In genomic region chr6:42140756-42141602, GRCh38 we compare ENCODE assay signal across 13 cellular contexts. TPM values are rescaled to one million over a fixed set of nuclear protein-coding genes. Genes with fewer than 3 reads are reported as not detected.
DNase-seq lines count a peak whose midpoint lies in the region; ATAC-seq and TF ChIP-seq lines count a peak whose summit lies in the region.
"Had no signal": no experiment of that assay in that cellular context is flagged by ENCODE, and none has a peak within 500 bp of the region (broad histone marks: within the 10 kb centered on the region; RNA-seq: fewer than 3 reads in every experiment).

No MANE protein-coding gene starts in this region.

- DNase-seq in activated naive CD8-positive, alpha-beta T cell treated with anti-CD3 and anti-CD28 coated beads for 36 hours, result no peak
- peak; percentile 27 for DNase-seq in mesenchymal stem cell
- no peak for DNase-seq in upper lobe of right lung
- DNase-seq in NCI-H774 (lab: John Stamatoyannopoulos, UW), result no peak
- no peak for DNase-seq in MV-4-11 (lab: John Stamatoyannopoulos, UW)
- no peak for DNase-seq in CD4-positive, alpha-beta memory T cell
- DNase-seq: activated naive CD8-positive, alpha-beta T cell treated with anti-CD3 and anti-CD28 coated beads, Interleukin-2, amount 10 ng/mL, durations not matched to agents 7 days and 5 days; C1 segment of cervical spinal cord; NCI-H524 treated with DMSO at 0.1 percent for 48 hours had no signal

- H3K36me3 ChIP-seq in duodenal mucosa (ENCODE audit: control insufficient read depth in 1 of 2, insufficient read depth in 2 of 2, low read length in 2 of 2) (no peaks in the 10 kb centered on the region), mesenchymal stem cell (ENCODE audit: control insufficient read depth in 1 of 2, insufficient read depth in 2 of 2, low read depth in 1 of 2, low read length in 2 of 2) (no peaks in the 10 kb centered on the region), upper lobe of right lung (no peaks in the 10 kb centered on the region)
- no peaks in the 10 kb centered on the region for H3K36me3 ChIP-seq in CD4-positive, alpha-beta memory T cell (ENCODE audit: insufficient read depth, low read length)

- peak overlapping the region; percentile 72 to 81 for H3K4me3 ChIP-seq in duodenal mucosa (ENCODE audit: low read depth in 1 of 2, low read length in 2 of 2)
- peak overlapping the region; percentile 75 to 84 for H3K4me3 ChIP-seq in mesenchymal stem cell (ENCODE audit: insufficient read depth in 1 of 2, low read depth in 1 of 2, low read length in 2 of 2)
- peak overlapping the region; percentile 57 for H3K4me3 ChIP-seq in upper lobe of right lung
- H3K4me3 ChIP-seq in CD4-positive, alpha-beta memory T cell (ENCODE audit: low read length in 2 of 2), result no peak overlapping the region

- H4K91ac ChIP-seq in mesenchymal stem cell (ENCODE audit: low read length), result no peak overlapping the region

- ATAC-seq in upper lobe of right lung, result no peak

- TF ChIP-seq CTCF in upper lobe of right lung (IDR thresholded peaks at IDR 0.05), result no peak

- CTCF ChIA-PET in CD4-positive, alpha-beta memory T cell (lab: Charles Lee; ENCODE audit: partially characterized antibody), result no interaction called here

- H3K18ac ChIP-seq in mesenchymal stem cell (ENCODE audit: low read depth in 1 of 2, low read length in 2 of 2), result peak overlapping the region in 1 of 2 experiments; percentile 8

- H3K36me3 Mint-ChIP-seq in activated naive CD8-positive, alpha-beta T cell, result peaks cover 2% of the 10 kb centered on the region
- H3K36me3 Mint-ChIP-seq in activated naive CD8-positive, alpha-beta T cell treated with anti-CD3 and anti-CD28 coated beads for 36 hours, result no peaks in the 10 kb centered on the region
- no peaks in the 10 kb centered on the region for H3K36me3 Mint-ChIP-seq in CD4-positive, alpha-beta memory T cell
- H3K36me3 Mint-ChIP-seq: activated naive CD8-positive, alpha-beta T cell treated with anti-CD3 and anti-CD28 coated beads, Interleukin-2, amount 10 ng/mL, durations not matched to agents 7 days and 5 days had no signal

- H2BK120ac ChIP-seq in mesenchymal stem cell (ENCODE audit: low read depth, low read length), result no peak overlapping the region

- H3K4me2 ChIP-seq in mesenchymal stem cell (ENCODE audit: low read length, poor library complexity, severe bottlenecking), result peak overlapping the region; percentile 95

- H2BK5ac ChIP-seq in mesenchymal stem cell (ENCODE audit: low read depth, low read length, poor library complexity, severe bottlenecking), result no peak overlapping the region

- H2AK5ac ChIP-seq in mesenchymal stem cell (ENCODE audit: low read length, severe bottlenecking), result peak overlapping the region; percentile 69

- H3K14ac ChIP-seq in mesenchymal stem cell (ENCODE audit: low read length in 2 of 2), result no peak overlapping the region

- H3K27me3 ChIP-seq in duodenal mucosa (ENCODE audit: control insufficient read depth in 1 of 2, insufficient read depth in 2 of 2, low read length in 2 of 2), result peaks cover 0 to 9% of the 10 kb centered on the region in 2 donors
- no peaks in the 10 kb centered on the region for H3K27me3 ChIP-seq in mesenchymal stem cell (ENCODE audit: control insufficient read depth in 1 of 2, insufficient read depth in 1 of 2, low read length in 2 of 2)
- H3K27me3 ChIP-seq in upper lobe of right lung, result peaks cover 4% of the 10 kb centered on the region
- H3K27me3 ChIP-seq in CD4-positive, alpha-beta memory T cell (ENCODE audit: insufficient read depth, low read length), result no peaks in the 10 kb centered on the region

- H3K4ac ChIP-seq in mesenchymal stem cell (ENCODE audit: low read depth in 1 of 2, low read length in 2 of 2), result peak overlapping the region in 1 of 2 experiments; percentile 47

- peak overlapping the region; percentile 51 for H3K4me3 Mint-ChIP-seq in activated naive CD8-positive, alpha-beta T cell
- H3K4me3 Mint-ChIP-seq in activated naive CD8-positive, alpha-beta T cell treated with anti-CD3 and anti-CD28 coated beads for 36 hours, result no peak overlapping the region
- peak overlapping the region in 4 of 8 donors; percentile 6 to 37 (median 28) for H3K4me3 Mint-ChIP-seq in CD4-positive, alpha-beta memory T cell
- H3K4me3 Mint-ChIP-seq: activated B cell treated with CpG ODN at 0.5 μM for 24 hours; activated naive CD8-positive, alpha-beta T cell treated with anti-CD3 and anti-CD28 coated beads, Interleukin-2, amount 10 ng/mL, durations not matched to agents 7 days and 5 days had no signal

- no peak overlapping the region for H3K23ac ChIP-seq in mesenchymal stem cell (ENCODE audit: low read length in 2 of 2)

- peak overlapping the region; percentile 27 for H4K8ac ChIP-seq in mesenchymal stem cell (ENCODE audit: low read length)

- 69% methylated on average over 8 of the region's 9 CpGs for WGBS in mesenchymal stem cell

- H3K79me1 ChIP-seq in mesenchymal stem cell (replicated peaks; ENCODE audit: low read length, poor library complexity, severe bottlenecking), result peaks cover 9% of the 10 kb centered on the region

- H3K4me1 ChIP-seq in duodenal mucosa (ENCODE audit: control insufficient read depth in 1 of 2, insufficient read depth in 2 of 2, low read length in 2 of 2) (peaks cover 37 to 38% of the 10 kb centered on the region in 2 donors), mesenchymal stem cell (ENCODE audit: control insufficient read depth, insufficient read depth, low read depth, low read length) (peaks cover 43% of the 10 kb centered on the region), upper lobe of right lung (peaks cover 16% of the 10 kb centered on the region)
- H3K4me1 ChIP-seq in CD4-positive, alpha-beta memory T cell (ENCODE audit: insufficient read depth, low read length), result peaks cover 5% of the 10 kb centered on the region

- H3K27ac Mint-ChIP-seq in activated naive CD8-positive, alpha-beta T cell, result no peak overlapping the region
- H3K27ac Mint-ChIP-seq in activated naive CD8-positive, alpha-beta T cell treated with anti-CD3 and anti-CD28 coated beads for 36 hours, result no peak overlapping the region
- no peak overlapping the region for H3K27ac Mint-ChIP-seq in CD4-positive, alpha-beta memory T cell
- H3K27ac Mint-ChIP-seq: activated B cell treated with CpG ODN at 0.5 μM for 24 hours; activated naive CD8-positive, alpha-beta T cell treated with anti-CD3 and anti-CD28 coated beads, Interleukin-2, amount 10 ng/mL, durations not matched to agents 7 days and 5 days had no signal

- H2BK15ac ChIP-seq in mesenchymal stem cell (ENCODE audit: low read depth, poor library complexity, severe bottlenecking), result peak overlapping the region; percentile 52

- peak overlapping the region in 1 of 2 experiments; percentile 68 for H2BK12ac ChIP-seq in mesenchymal stem cell (ENCODE audit: low read length in 2 of 2)

- POLR2A ChIA-PET in CD4-positive, alpha-beta memory T cell (lab: Charles Lee; ENCODE audit: partially characterized antibody), result no interaction called here

- H3K27me3 Mint-ChIP-seq in activated naive CD8-positive, alpha-beta T cell, result peaks cover 20% of the 10 kb centered on the region
- H3K27me3 Mint-ChIP-seq in activated naive CD8-positive, alpha-beta T cell treated with anti-CD3 and anti-CD28 coated beads for 36 hours, result peaks cover 39% of the 10 kb centered on the region
- H3K27me3 Mint-ChIP-seq in CD4-positive, alpha-beta memory T cell, result peaks cover 17 to 25% of the 10 kb centered on the region in 2 donors

- H3K27ac ChIP-seq in duodenal mucosa (ENCODE audit: low read depth, low read length) (peak overlapping the region; percentile 84), mesenchymal stem cell (ENCODE audit: low read length, poor library complexity, severe bottlenecking) (peak overlapping the region; percentile 13), upper lobe of right lung (peak overlapping the region; percentile 83)
- H3K27ac ChIP-seq in CD4-positive, alpha-beta memory T cell (ENCODE audit: low read depth, low read length), result no peak overlapping the region
- H3K27ac ChIP-seq: psoas muscle had no signal

- intact Hi-C loops in upper lobe of right lung (cut with DNase I), result no loop called here
- intact Hi-C loops in CD4-positive, alpha-beta memory T cell (cut with micrococcal nuclease), result no loop called here

- H3K9me3 ChIP-seq in duodenal mucosa (ENCODE audit: control insufficient read depth in 1 of 2, low read length in 2 of 2) (no peaks in the 10 kb centered on the region), mesenchymal stem cell (ENCODE audit: control insufficient read depth, low read length) (no peaks in the 10 kb centered on the region), upper lobe of right lung (no peaks in the 10 kb centered on the region)
- no peaks in the 10 kb centered on the region for H3K9me3 ChIP-seq in CD4-positive, alpha-beta memory T cell (ENCODE audit: control insufficient read depth in 1 of 2, low read length in 2 of 2)
- H3K9me3 ChIP-seq: psoas muscle had no signal

- H2AFZ ChIP-seq in mesenchymal stem cell (ENCODE audit: low read depth, low read length), result no peak overlapping the region

- peaks cover 14% of the 10 kb centered on the region for H3K4me1 Mint-ChIP-seq in activated naive CD8-positive, alpha-beta T cell (ENCODE audit: low read depth)
- H3K4me1 Mint-ChIP-seq in activated naive CD8-positive, alpha-beta T cell treated with anti-CD3 and anti-CD28 coated beads for 36 hours, result peaks cover 11% of the 10 kb centered on the region
- peaks cover 4 to 9% (median 5%) of the 10 kb centered on the region in 4 donors for H3K4me1 Mint-ChIP-seq in CD4-positive, alpha-beta memory T cell

- H3K9me3 Mint-ChIP-seq in activated naive CD8-positive, alpha-beta T cell (ENCODE audit: low read depth), result no peaks in the 10 kb centered on the region
- no peaks in the 10 kb centered on the region for H3K9me3 Mint-ChIP-seq in activated naive CD8-positive, alpha-beta T cell treated with anti-CD3 and anti-CD28 coated beads for 36 hours
- H3K9me3 Mint-ChIP-seq in CD4-positive, alpha-beta memory T cell, result no peaks in the 10 kb centered on the region
- H3K9me3 Mint-ChIP-seq: activated B cell treated with CpG ODN at 0.5 μM for 24 hours; activated naive CD8-positive, alpha-beta T cell treated with anti-CD3 and anti-CD28 coated beads, Interleukin-2, amount 10 ng/mL, durations not matched to agents 7 days and 5 days had no signal

- H3K9ac ChIP-seq in duodenal mucosa (ENCODE audit: low read depth in 1 of 2, low read length in 2 of 2), result peak overlapping the region; percentile 84 to 93
- peak overlapping the region; percentile 87 for H3K9ac ChIP-seq in mesenchymal stem cell (ENCODE audit: low read length)

RNA-seq across cellular contexts. Expression of gene C6orf132, which starts 1.4 kb away (rescaled TPM):
- under 1 TPM; 0.18 to 0.19 TPM for total RNA-seq in activated naive CD8-positive, alpha-beta T cell treated with anti-CD3 and anti-CD28 coated beads for 36 hours
- polyA plus RNA-seq in mesenchymal stem cell (2013, experiment 1 of 2), result 2.1 TPM
- polyA plus RNA-seq in mesenchymal stem cell (2013, experiment 2 of 2), result 2.2 TPM
- 11.5 TPM for total RNA-seq in upper lobe of right lung
- total RNA-seq in CD4-positive, alpha-beta memory T cell, result not detected
- not detected for polyA plus RNA-seq in CD4-positive, alpha-beta memory T cell
- total RNA-seq: activated B cell treated with CpG ODN at 0.5 μM for 24 hours had no signal

RNA-seq across cellular contexts. Expression of gene GUCA1A, which starts 32.2 kb away (rescaled TPM):
- under 1 TPM in 1 of 2 experiments, not detected in 1; 0.14 TPM for total RNA-seq in activated naive CD8-positive, alpha-beta T cell treated with anti-CD3 and anti-CD28 coated beads for 36 hours
- polyA plus RNA-seq in mesenchymal stem cell (2013, experiment 1 of 2), result 0.19 TPM
- polyA plus RNA-seq in mesenchymal stem cell (2013, experiment 2 of 2), result 0.05 TPM
- not detected for total RNA-seq in upper lobe of right lung
- total RNA-seq in CD4-positive, alpha-beta memory T cell, result not detected
- polyA plus RNA-seq in CD4-positive, alpha-beta memory T cell, result not detected
- total RNA-seq: activated B cell treated with CpG ODN at 0.5 μM for 24 hours; activated naive CD8-positive, alpha-beta T cell treated with anti-CD3 and anti-CD28 coated beads, Interleukin-2, amount 10 ng/mL, durations not matched to agents 7 days and 5 days; psoas muscle had no signal
- polyA plus RNA-seq: psoas muscle had no signal

RNA-seq across cellular contexts. Expression of gene GUCA1B, which starts 53.8 kb away (rescaled TPM):
- 1 to 10 TPM; 1.3 to 1.4 TPM for total RNA-seq in activated naive CD8-positive, alpha-beta T cell treated with anti-CD3 and anti-CD28 coated beads for 36 hours
- polyA plus RNA-seq in mesenchymal stem cell (2013, experiment 1 of 2), result 0.32 TPM
- 0.29 TPM for polyA plus RNA-seq in mesenchymal stem cell (2013, experiment 2 of 2)
- total RNA-seq in upper lobe of right lung, result 0.84 TPM
- total RNA-seq in CD4-positive, alpha-beta memory T cell, result 1 to 10 TPM; 4.1 to 5.3 TPM
- polyA plus RNA-seq in CD4-positive, alpha-beta memory T cell, result under 1 TPM in 1 of 2 donors, not detected in 1; 0.17 TPM

Comparison
In these comparisons a context has a peak if more than half of its experiments do, and no peak if none do; other contexts are left out.
1. H3K4me3 ChIP-seq: peak in duodenal mucosa (2 of 2), mesenchymal stem cell (2 of 2) and upper lobe of right lung (single experiment); none in CD4-positive, alpha-beta memory T cell (0 of 2).
2. RNA of gene C6orf132, which starts 1.4 kb away (total RNA-seq): 11.5 TPM in upper lobe of right lung (single experiment); 0.18 to 0.19 TPM in activated naive CD8-positive, alpha-beta T cell treated with anti-CD3 and anti-CD28 coated beads for 36 hours and not detected in CD4-positive, alpha-beta memory T cell; every median in the first group is over 10 times any median in the second.